34 cellular contexts compared by ENCODE assay signal in the genomic region with DNA sequence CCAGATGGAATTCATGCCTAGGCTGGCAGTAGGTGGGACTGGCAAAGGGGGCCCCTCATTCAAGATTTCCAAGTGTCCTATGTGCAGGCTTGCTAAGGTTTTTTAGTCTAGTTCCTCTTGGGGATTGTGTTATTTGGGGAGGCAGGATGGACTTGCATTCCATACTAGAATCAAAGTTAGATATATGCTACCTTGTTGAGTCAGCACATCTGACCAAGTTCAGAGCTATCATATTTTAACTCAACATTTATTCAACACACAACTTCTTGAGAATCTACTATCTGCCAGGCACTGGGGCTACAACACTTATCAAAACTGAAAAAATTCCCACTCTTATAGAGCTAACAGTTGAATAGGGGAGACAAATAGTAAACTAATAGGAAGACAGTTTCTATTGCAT. TPM values are rescaled to one million over a fixed set of nuclear protein-coding genes. Genes with fewer than 3 reads are reported as not detected.
"Had no signal": no experiment of that assay in that cellular context is flagged by ENCODE, and none has a peak within 500 bp of the region (broad histone marks: within the 10 kb centered on the region; RNA-seq: fewer than 3 reads in every experiment).

No MANE protein-coding gene starts in this region.

- H3K9me3 Mint-ChIP-seq: mesothelial cell of epicardium had no signal

- FAIRE-seq: colon, endometrium, islet of Langerhans, keratinocyte had no signal

- H3K36me3 Mint-ChIP-seq: mesothelial cell of epicardium, naive B cell had no signal

- H3K27me3 ChIP-seq: gastrocnemius medialis, left lung had no signal

- H3K36me3 ChIP-seq: esophagus squamous epithelium, gastrocnemius medialis, heart right ventricle, left lung, lower lobe of right lung had no signal

- DNase-seq: dermis blood vessel endothelial cell; dorsolateral prefrontal cortex; effector CD4-positive, alpha-beta T cell; effector memory CD4-positive, alpha-beta T cell; erythroblast; esophagus squamous epithelium; foreskin fibroblast; foreskin melanocyte; gastrocnemius medialis; glutamatergic neuron; head of caudate nucleus; heart right ventricle; hippocampal formation; left cardiac atrium; left lung; left ventricle myocardium superior; lower lobe of right lung; mesenchymal stem cell; mucosa of descending colon; naive B cell had no signal

- H3K4me1 Mint-ChIP-seq: mesothelial cell of epicardium, naive B cell had no signal

- H3K27ac ChIP-seq: coronary artery, dorsolateral prefrontal cortex, epithelial cell of prostate, esophagus squamous epithelium, gastrocnemius medialis, heart right ventricle, left lung, lower lobe of right lung had no signal

- ATAC-seq: esophagus mucosa, gastrocnemius medialis, heart right ventricle, left cardiac atrium, left lung, left ventricle myocardium superior, lower lobe of right lung, mucosa of descending colon had no signal

- H3K27ac Mint-ChIP-seq: mesothelial cell of epicardium, naive B cell had no signal

- H3K4me3 ChIP-seq: coronary artery, dorsolateral prefrontal cortex, esophagus squamous epithelium, gastrocnemius medialis, heart right ventricle, left lung, lower lobe of right lung, mucosa of descending colon had no signal

- H3K4me1 ChIP-seq: esophagus squamous epithelium, gastrocnemius medialis, heart right ventricle, left lung, lower lobe of right lung had no signal

- H3K4me3 Mint-ChIP-seq: mesothelial cell of epicardium, naive B cell had no signal

- H3K9me3 ChIP-seq: esophagus squamous epithelium, gastrocnemius medialis, heart right ventricle, left lung, lower lobe of right lung, mucosa of descending colon had no signal

RNA-seq across cellular contexts. Expression of gene GP2, which starts 6.7 kb away (rescaled TPM):
- total RNA-seq: dermis blood vessel endothelial cell, dorsolateral prefrontal cortex, esophagus mucosa, esophagus squamous epithelium, gastrocnemius medialis, glomerular endothelial cell, kidney epithelial cell, left cardiac atrium, left lung, left ventricle myocardium superior, lung microvascular endothelial cell, mesothelial cell of epicardium, myocyte had no signal
- polyA plus RNA-seq: keratinocyte had no signal

RNA-seq across cellular contexts. Expression of gene UMOD, which starts 31.9 kb away (rescaled TPM):
- total RNA-seq: dermis blood vessel endothelial cell, dorsolateral prefrontal cortex, esophagus mucosa, esophagus squamous epithelium, gastrocnemius medialis, glomerular endothelial cell, heart right ventricle, kidney epithelial cell, left cardiac atrium, left lung, left ventricle myocardium superior, lower leg skin, lower lobe of right lung, lung microvascular endothelial cell, mesenteric fat pad, mesothelial cell of epicardium, mucosa of descending colon, myocyte had no signal
- polyA plus RNA-seq: heart right ventricle, keratinocyte had no signal
